8 cellular contexts compared by ENCODE assay signal in genomic region chr16:74607310-74607966, GRCh38. TPM values are rescaled to one million over a fixed set of nuclear protein-coding genes. Genes with fewer than 3 reads are reported as not detected.
A peak's percentile ranks its signal among the peaks of the same experiment; 100 is the strongest.
DNase-seq lines count a peak whose midpoint lies in the region; ATAC-seq lines count a peak whose summit lies in the region.

No MANE protein-coding gene starts in this region.

- no peak overlapping the region for H3K27ac ChIP-seq in iPS DF 6.9 (ENCODE audit: low read length)

- H3K36me3 ChIP-seq in iPS DF 6.9 (ENCODE audit: control insufficient read depth, insufficient read depth, low read length) = no peaks in the 10 kb centered on the region

- ATAC-seq in HG02852 (IDR thresholded peaks at IDR 0.05; ENCODE audit: unreplicated experiment) (peak; percentile 29), T-cell (replicated peaks in 1 of 4) (peak; percentile 2 to 39 (median 20))
- peak; percentile 39 to 42 for ATAC-seq in stimulated activated naive B cell treated with anti-CD40 and anti-IgM and Interleukin-4, amounts not matched to agents 10 μg/mL and 1 μg/mL and 100 μg/mL, for 72 hours (replicated peaks)

- peak overlapping the region; percentile 89 for H3K27ac Mint-ChIP-seq in activated CD4-positive, alpha-beta T cell treated with anti-CD3 and anti-CD28 coated beads, Interleukin-2, amount 10 ng/mL, durations not matched to agents 7 days and 5 days
- peak overlapping the region; percentile 88 to 94 for H3K27ac Mint-ChIP-seq in T-cell
- H3K27ac Mint-ChIP-seq in stimulated activated naive B cell treated with anti-CD40 and anti-IgM and Interleukin-4, amounts not matched to agents 10 μg/mL and 1 μg/mL and 100 μg/mL, for 72 hours = peak overlapping the region; percentile 97

- H3K36me3 Mint-ChIP-seq in activated CD4-positive, alpha-beta T cell treated with anti-CD3 and anti-CD28 coated beads, Interleukin-2, amount 10 ng/mL, durations not matched to agents 7 days and 5 days (ENCODE audit: low read depth) = peaks cover 37% of the 10 kb centered on the region
- peaks cover 3% of the 10 kb centered on the region for H3K36me3 Mint-ChIP-seq in T-cell
- peaks cover 0 to 15% of the 10 kb centered on the region in 2 donors for H3K36me3 Mint-ChIP-seq in stimulated activated naive B cell treated with anti-CD40 and anti-IgM and Interleukin-4, amounts not matched to agents 10 μg/mL and 1 μg/mL and 100 μg/mL, for 72 hours

- POLR2A ChIA-PET in activated CD4-positive, alpha-beta T cell treated with anti-CD3 and anti-CD28 coated beads, Interleukin-2, amount 10 ng/mL, durations not matched to agents 7 days and 5 days (lab: Charles Lee) = interaction anchor here (1.4 to 2.2 kb wide), 2 partner anchors 29 to 60 kb away, joined by 3 to 10 read pairs; partner anchors contain the start of gene RFWD3
- POLR2A ChIA-PET in T-cell (lab: Charles Lee) = interaction anchor here (0.5 to 1.0 kb wide), 4 partner anchors 11 to 310 kb away, joined by 3 read pairs; partner anchors contain the start of gene RFWD3 (in 1 of the 2)

- H3K4me3 Mint-ChIP-seq in activated CD4-positive, alpha-beta T cell treated with anti-CD3 and anti-CD28 coated beads, Interleukin-2, amount 10 ng/mL, durations not matched to agents 7 days and 5 days = peak overlapping the region; percentile 94
- H3K4me3 Mint-ChIP-seq in T-cell = peak overlapping the region; percentile 93 to 98 (median 94)
- H3K4me3 Mint-ChIP-seq in stimulated activated naive B cell treated with anti-CD40 and anti-IgM and Interleukin-4, amounts not matched to agents 10 μg/mL and 1 μg/mL and 100 μg/mL, for 72 hours = peak overlapping the region; percentile 94 to 99

- H3K9me3 ChIP-seq in iPS DF 6.9 (ENCODE audit: control insufficient read depth, insufficient read depth, low read length) = no peaks in the 10 kb centered on the region

- WGBS in iPS DF 6.9 (ENCODE audit: insufficient coverage, insufficient read length) = no CpG with 5 or more reads among the region's 14 CpGs

- peak overlapping the region; percentile 95; the same call in 1 of the 2 replicates for H3K4me3 ChIP-seq in iPS DF 6.9 (ENCODE audit: low read length)

- H3K4me1 ChIP-seq in iPS DF 6.9 (ENCODE audit: control insufficient read depth, insufficient read depth, low read length) = peaks cover 3% of the 10 kb centered on the region; the same call in 1 of the 2 replicates

- no peaks in the 10 kb centered on the region for H3K27me3 Mint-ChIP-seq in activated CD4-positive, alpha-beta T cell treated with anti-CD3 and anti-CD28 coated beads, Interleukin-2, amount 10 ng/mL, durations not matched to agents 7 days and 5 days
- H3K27me3 Mint-ChIP-seq in T-cell = no peaks in the 10 kb centered on the region
- no peaks in the 10 kb centered on the region for H3K27me3 Mint-ChIP-seq in stimulated activated naive B cell treated with anti-CD40 and anti-IgM and Interleukin-4, amounts not matched to agents 10 μg/mL and 1 μg/mL and 100 μg/mL, for 72 hours

- H3K27me3 ChIP-seq in iPS DF 6.9 (ENCODE audit: control insufficient read depth, insufficient read depth, low read length) = no peaks in the 10 kb centered on the region

- no peak for DNase-seq in activated CD4-positive, alpha-beta T cell treated with anti-CD3 and anti-CD28 coated beads, Interleukin-2, amount 10 ng/mL, durations not matched to agents 7 days and 5 days
- DNase-seq in activated CD4-positive, alpha-beta T cell treated with anti-CD3 and anti-CD28 coated beads for 48 hours = no peak
- DNase-seq in T-cell = no peak
- no peak for DNase-seq in iPS DF 6.9 (ENCODE audit: low read depth, low spot score)
- DNase-seq in stimulated activated naive B cell treated with anti-CD40 and anti-IgM and Interleukin-4, amounts not matched to agents 10 μg/mL and 1 μg/mL and 100 μg/mL, for 72 hours = no peak
- no peak for DNase-seq in stimulated activated CD4-positive, alpha-beta T cell treated with anti-CD3 and anti-CD28 coated beads, Interleukin-4, amount 100 ng/mL, for 4 hours
- DNase-seq in ecto neural progenitor cell (ENCODE audit: low spot score) = no peak

- CTCF ChIA-PET in activated CD4-positive, alpha-beta T cell treated with anti-CD3 and anti-CD28 coated beads, Interleukin-2, amount 10 ng/mL, durations not matched to agents 7 days and 5 days (lab: Charles Lee) = interaction anchor here (1.1 kb wide), 1 partner anchor 32 kb away, joined by 3 read pairs; no protein-coding TSS in a partner anchor
- CTCF ChIA-PET in T-cell (lab: Charles Lee) = interaction anchor here in 1 of 2 donors (1.5 to 1.6 kb wide), 2 partner anchors 15 to 311 kb away, joined by 6 to 9 read pairs; partner anchors contain the start of gene PSMD7

- peaks cover 3% of the 10 kb centered on the region for H3K9me3 Mint-ChIP-seq in activated CD4-positive, alpha-beta T cell treated with anti-CD3 and anti-CD28 coated beads, Interleukin-2, amount 10 ng/mL, durations not matched to agents 7 days and 5 days
- H3K9me3 Mint-ChIP-seq in T-cell = no peaks in the 10 kb centered on the region
- H3K9me3 Mint-ChIP-seq in stimulated activated naive B cell treated with anti-CD40 and anti-IgM and Interleukin-4, amounts not matched to agents 10 μg/mL and 1 μg/mL and 100 μg/mL, for 72 hours = no peaks in the 10 kb centered on the region

- H3K4me1 Mint-ChIP-seq in activated CD4-positive, alpha-beta T cell treated with anti-CD3 and anti-CD28 coated beads, Interleukin-2, amount 10 ng/mL, durations not matched to agents 7 days and 5 days = peaks cover 57% of the 10 kb centered on the region
- H3K4me1 Mint-ChIP-seq in T-cell = peaks cover 59 to 67% (median 63%) of the 10 kb centered on the region in 3 donors
- H3K4me1 Mint-ChIP-seq in stimulated activated naive B cell treated with anti-CD40 and anti-IgM and Interleukin-4, amounts not matched to agents 10 μg/mL and 1 μg/mL and 100 μg/mL, for 72 hours = peaks cover 24 to 44% of the 10 kb centered on the region in 2 donors

RNA-seq across cellular contexts. Expression of gene GLG1, which starts 0.5 kb away (rescaled TPM):
- total RNA-seq in activated CD4-positive, alpha-beta T cell treated with anti-CD3 and anti-CD28 coated beads, Interleukin-2, amount 10 ng/mL, durations not matched to agents 7 days and 5 days = 100 to 1,000 TPM; 151 to 157 TPM
- 100 to 1,000 TPM; 159 to 216 (median 167) TPM for total RNA-seq in T-cell

RNA-seq across cellular contexts. Expression of gene RFWD3, which starts 59.2 kb away (rescaled TPM):
- total RNA-seq in activated CD4-positive, alpha-beta T cell treated with anti-CD3 and anti-CD28 coated beads, Interleukin-2, amount 10 ng/mL, durations not matched to agents 7 days and 5 days = 100 to 1,000 TPM; 115 to 117 TPM
- total RNA-seq in T-cell = 10 to 100 TPM; 42.6 to 52.0 (median 49.0) TPM
